Comparison of ENCODE assay signal across 11 cellular contexts in genomic region chr13:99464441-99464949, GRCh38. TPM values are rescaled to one million over a fixed set of nuclear protein-coding genes. Genes with fewer than 3 reads are reported as not detected.
DNase-seq lines count a peak whose midpoint lies in the region; ATAC-seq and TF ChIP-seq lines count a peak whose summit lies in the region.
"Had no signal": no experiment of that assay in that cellular context is flagged by ENCODE, and none has a peak within 500 bp of the region (broad histone marks: within the 10 kb centered on the region; RNA-seq: fewer than 3 reads in every experiment).

No MANE protein-coding gene starts in this region.

- H3K27ac Mint-ChIP-seq in activated CD4-positive, alpha-beta T cell treated with anti-CD3 and anti-CD28 coated beads, Interleukin-2, amount 10 ng/mL, durations not matched to agents 24 days and 14 days = peak overlapping the region; percentile 90
- H3K27ac Mint-ChIP-seq in effector memory CD8-positive, alpha-beta T cell = peak overlapping the region; percentile 77 to 94

- H3K9me3 ChIP-seq in Peyer's patch = no peaks in the 10 kb centered on the region

- no peak for TF ChIP-seq POLR2A in Peyer's patch (IDR thresholded peaks at IDR 0.05)

- intact Hi-C loops in activated CD4-positive, alpha-beta T cell treated with anti-CD3 and anti-CD28 coated beads, Interleukin-2, amount 10 ng/mL, durations not matched to agents 24 days and 14 days (cut with micrococcal nuclease) = no loop called here

- H3K36me3 ChIP-seq in Peyer's patch = no peaks in the 10 kb centered on the region

- peak overlapping the region; percentile 58 for H3K4me3 Mint-ChIP-seq in activated CD4-positive, alpha-beta T cell treated with anti-CD3 and anti-CD28 coated beads, Interleukin-2, amount 10 ng/mL, durations not matched to agents 24 days and 14 days
- peak overlapping the region; percentile 38 to 42 for H3K4me3 Mint-ChIP-seq in effector memory CD8-positive, alpha-beta T cell

- H3K4me1 ChIP-seq in Peyer's patch = peaks cover 0 to 5% (median 0%) of the 10 kb centered on the region in 4 donors

- H3K27me3 Mint-ChIP-seq in activated CD4-positive, alpha-beta T cell treated with anti-CD3 and anti-CD28 coated beads, Interleukin-2, amount 10 ng/mL, durations not matched to agents 24 days and 14 days = peaks cover 6% of the 10 kb centered on the region
- H3K27me3 Mint-ChIP-seq in effector memory CD8-positive, alpha-beta T cell = peaks cover 6 to 11% of the 10 kb centered on the region in 2 donors

- H3K27me3 ChIP-seq in Peyer's patch = no peaks in the 10 kb centered on the region

- no peak overlapping the region for H3K4me3 ChIP-seq in Peyer's patch

- peak; percentile 68 for DNase-seq in activated CD4-positive, alpha-beta T cell treated with anti-CD3 and anti-CD28 coated beads, Interleukin-2, amount 10 ng/mL, durations not matched to agents 24 days and 14 days
- DNase-seq in activated CD4-positive, alpha-beta T cell treated with anti-CD3 and anti-CD28 coated beads, Interleukin-2, amount 50 U/mL, for 4 hours = no peak
- DNase-seq in Peyer's patch (no peak), smooth muscle cell of the brain vasculature (ENCODE audit: low read depth, low spot score) (peak; percentile 23), NCI-H2029 (lab: John Stamatoyannopoulos, UW) (no peak), GF-D8 (lab: John Stamatoyannopoulos, UW) (no peak), NCI-H526 (lab: John Stamatoyannopoulos, UW) (no peak)
- peak in 1 of 3 experiments; percentile 2 for DNase-seq in effector memory CD8-positive, alpha-beta T cell
- DNase-seq: effector CD4-positive, alpha-beta T cell; GOT3; NCI-H1694 treated with DMSO at 0.1 percent for 48 hours had no signal

- peaks cover 12% of the 10 kb centered on the region for H3K9me3 Mint-ChIP-seq in activated CD4-positive, alpha-beta T cell treated with anti-CD3 and anti-CD28 coated beads, Interleukin-2, amount 10 ng/mL, durations not matched to agents 24 days and 14 days
- no peaks in the 10 kb centered on the region for H3K9me3 Mint-ChIP-seq in effector memory CD8-positive, alpha-beta T cell

- ATAC-seq in effector memory CD8-positive, alpha-beta T cell (replicated peaks) = peak; percentile 37

- H3K27ac ChIP-seq in Peyer's patch = peak overlapping the region in 3 of 4 donors; percentile 21 to 45 (median 32)

- peaks cover 25% of the 10 kb centered on the region for H3K4me1 Mint-ChIP-seq in activated CD4-positive, alpha-beta T cell treated with anti-CD3 and anti-CD28 coated beads, Interleukin-2, amount 10 ng/mL, durations not matched to agents 24 days and 14 days
- peaks cover 9 to 10% of the 10 kb centered on the region in 2 donors for H3K4me1 Mint-ChIP-seq in effector memory CD8-positive, alpha-beta T cell (ENCODE audit: low read depth in 2 of 2)

- TF ChIP-seq CTCF in Peyer's patch (IDR thresholded peaks at IDR 0.05) = no peak

- peaks cover 6% of the 10 kb centered on the region for H3K36me3 Mint-ChIP-seq in activated CD4-positive, alpha-beta T cell treated with anti-CD3 and anti-CD28 coated beads, Interleukin-2, amount 10 ng/mL, durations not matched to agents 24 days and 14 days (ENCODE audit: low read depth)
- no peaks in the 10 kb centered on the region for H3K36me3 Mint-ChIP-seq in effector memory CD8-positive, alpha-beta T cell (ENCODE audit: insufficient read depth)

RNA-seq across cellular contexts. Expression of gene TM9SF2, which starts 36.8 kb away (rescaled TPM):
- 57.8 and 60.2 TPM in 2 replicates for total RNA-seq in activated CD4-positive, alpha-beta T cell treated with anti-CD3 and anti-CD28 coated beads, Interleukin-2, amount 10 ng/mL, durations not matched to agents 24 days and 14 days
- total RNA-seq in Peyer's patch = 100 to 1,000 TPM in 2 of 4 donors, 10 to 100 TPM in 2; 19.8 to 189 (median 107) TPM

Comparison
In these comparisons a context has a peak if more than half of its experiments do, and no peak if none do; other contexts are left out.
1. DNase-seq: peak in activated CD4-positive, alpha-beta T cell treated with anti-CD3 and anti-CD28 coated beads, Interleukin-2, amount 10 ng/mL, durations not matched to agents 24 days and 14 days (single experiment) and smooth muscle cell of the brain vasculature (single experiment); none in activated CD4-positive, alpha-beta T cell treated with anti-CD3 and anti-CD28 coated beads, Interleukin-2, amount 50 U/mL, for 4 hours (0 of 2), Peyer's patch (0 of 3), NCI-H2029 (single experiment), GF-D8 (single experiment) and NCI-H526 (0 of 2).